Comparison of ENCODE assay signal across 1 cellular context in the genomic region with DNA sequence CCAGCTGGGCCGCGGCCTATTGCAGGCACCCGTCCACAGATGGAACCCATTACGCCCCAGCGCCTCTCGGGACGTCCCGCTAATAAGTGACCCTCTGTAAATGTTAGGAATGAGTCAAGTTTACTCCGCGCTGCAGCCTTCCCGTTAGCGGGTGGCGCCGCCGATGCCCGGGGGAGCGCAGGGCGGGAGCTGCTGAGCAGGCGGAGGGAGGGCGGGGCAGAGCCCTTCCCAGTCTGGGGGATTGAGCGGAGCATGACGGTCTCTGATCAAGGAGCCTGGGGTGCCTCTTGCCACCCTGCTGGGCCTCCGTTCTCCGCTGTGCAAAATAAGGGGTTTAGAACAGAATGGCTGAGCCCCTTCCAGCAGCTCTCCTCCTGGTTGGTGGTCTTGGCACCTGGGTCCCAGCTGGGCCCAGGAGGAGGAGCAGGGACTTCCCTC.
TF ChIP-seq lines count a peak whose summit lies in the region.

No MANE protein-coding gene starts in this region.

TF ChIP-seq in HepG2, 621 proteins besides CTCF, POLR2A, EP300 and RAD21:
- TF ChIP-seq, protein P1, sequence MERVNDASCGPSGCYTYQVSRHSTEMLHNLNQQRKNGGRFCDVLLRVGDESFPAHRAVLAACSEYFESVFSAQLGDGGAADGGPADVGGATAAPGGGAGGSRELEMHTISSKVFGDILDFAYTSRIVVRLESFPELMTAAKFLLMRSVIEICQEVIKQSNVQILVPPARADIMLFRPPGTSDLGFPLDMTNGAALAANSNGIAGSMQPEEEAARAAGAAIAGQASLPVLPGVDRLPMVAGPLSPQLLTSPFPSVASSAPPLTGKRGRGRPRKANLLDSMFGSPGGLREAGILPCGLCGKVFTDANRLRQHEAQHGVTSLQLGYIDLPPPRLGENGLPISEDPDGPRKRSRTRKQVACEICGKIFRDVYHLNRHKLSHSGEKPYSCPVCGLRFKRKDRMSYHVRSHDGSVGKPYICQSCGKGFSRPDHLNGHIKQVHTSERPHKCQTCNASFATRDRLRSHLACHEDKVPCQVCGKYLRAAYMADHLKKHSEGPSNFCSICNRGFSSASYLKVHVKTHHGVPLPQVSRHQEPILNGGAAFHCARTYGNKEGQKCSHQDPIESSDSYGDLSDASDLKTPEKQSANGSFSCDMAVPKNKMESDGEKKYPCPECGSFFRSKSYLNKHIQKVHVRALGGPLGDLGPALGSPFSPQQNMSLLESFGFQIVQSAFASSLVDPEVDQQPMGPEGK (CRISPR knock-in tag; IDR thresholded peaks at IDR 0.05) = 0 out of 2 replicates have a peak, but pooled peaks have one; percentile 13
- TF ChIP-seq ZNF547 (CRISPR knock-in tag; IDR thresholded peaks at IDR 0.05) (no peak), RFXAP (CRISPR knock-in tag; IDR thresholded peaks at IDR 0.05; ENCODE audit: borderline replicate concordance) (no peak), U2AF2 (IDR thresholded peaks at IDR 0.05; ENCODE audit: low read depth, low read length) (no peak), ZSCAN21 (CRISPR knock-in tag; IDR thresholded peaks at IDR 0.05; ENCODE audit: borderline replicate concordance) (0 out of 2 replicates have a peak, but pooled peaks have one; percentile 37), SAP130 (CRISPR knock-in tag; IDR thresholded peaks at IDR 0.05; ENCODE audit: low read depth) (peak; percentile 14; the same call in 1 of the 2 replicates), ZNF768 (CRISPR knock-in tag; IDR thresholded peaks at IDR 0.05) (peak; percentile 51; the same call in 1 of the 2 replicates), AKAP8 (CRISPR knock-in tag; IDR thresholded peaks at IDR 0.05) (no peak), MAFK (conservative IDR thresholded peaks at IDR 0.05 in 1 of 2, IDR thresholded peaks at IDR 0.05 in 1 of 2; ENCODE audit: low read length in 2 of 2) (no peak), SP5 (CRISPR knock-in tag; IDR thresholded peaks at IDR 0.05; ENCODE audit: borderline replicate concordance, low read depth) (peak; percentile 32; the same call in 1 of the 2 replicates)
- TF ChIP-seq, protein P2, sequence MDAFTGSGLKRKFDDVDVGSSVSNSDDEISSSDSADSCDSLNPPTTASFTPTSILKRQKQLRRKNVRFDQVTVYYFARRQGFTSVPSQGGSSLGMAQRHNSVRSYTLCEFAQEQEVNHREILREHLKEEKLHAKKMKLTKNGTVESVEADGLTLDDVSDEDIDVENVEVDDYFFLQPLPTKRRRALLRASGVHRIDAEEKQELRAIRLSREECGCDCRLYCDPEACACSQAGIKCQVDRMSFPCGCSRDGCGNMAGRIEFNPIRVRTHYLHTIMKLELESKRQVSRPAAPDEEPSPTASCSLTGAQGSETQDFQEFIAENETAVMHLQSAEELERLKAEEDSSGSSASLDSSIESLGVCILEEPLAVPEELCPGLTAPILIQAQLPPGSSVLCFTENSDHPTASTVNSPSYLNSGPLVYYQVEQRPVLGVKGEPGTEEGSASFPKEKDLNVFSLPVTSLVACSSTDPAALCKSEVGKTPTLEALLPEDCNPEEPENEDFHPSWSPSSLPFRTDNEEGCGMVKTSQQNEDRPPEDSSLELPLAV (CRISPR knock-in tag; conservative IDR thresholded peaks at IDR 0.05; ENCODE audit: low read depth) = no peak
- TF ChIP-seq, protein P3, sequence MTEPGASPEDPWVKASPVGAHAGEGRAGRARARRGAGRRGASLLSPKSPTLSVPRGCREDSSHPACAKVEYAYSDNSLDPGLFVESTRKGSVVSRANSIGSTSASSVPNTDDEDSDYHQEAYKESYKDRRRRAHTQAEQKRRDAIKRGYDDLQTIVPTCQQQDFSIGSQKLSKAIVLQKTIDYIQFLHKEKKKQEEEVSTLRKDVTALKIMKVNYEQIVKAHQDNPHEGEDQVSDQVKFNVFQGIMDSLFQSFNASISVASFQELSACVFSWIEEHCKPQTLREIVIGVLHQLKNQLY (CRISPR knock-in tag; IDR thresholded peaks at IDR 0.05) = no peak
- TF ChIP-seq, protein P4, sequence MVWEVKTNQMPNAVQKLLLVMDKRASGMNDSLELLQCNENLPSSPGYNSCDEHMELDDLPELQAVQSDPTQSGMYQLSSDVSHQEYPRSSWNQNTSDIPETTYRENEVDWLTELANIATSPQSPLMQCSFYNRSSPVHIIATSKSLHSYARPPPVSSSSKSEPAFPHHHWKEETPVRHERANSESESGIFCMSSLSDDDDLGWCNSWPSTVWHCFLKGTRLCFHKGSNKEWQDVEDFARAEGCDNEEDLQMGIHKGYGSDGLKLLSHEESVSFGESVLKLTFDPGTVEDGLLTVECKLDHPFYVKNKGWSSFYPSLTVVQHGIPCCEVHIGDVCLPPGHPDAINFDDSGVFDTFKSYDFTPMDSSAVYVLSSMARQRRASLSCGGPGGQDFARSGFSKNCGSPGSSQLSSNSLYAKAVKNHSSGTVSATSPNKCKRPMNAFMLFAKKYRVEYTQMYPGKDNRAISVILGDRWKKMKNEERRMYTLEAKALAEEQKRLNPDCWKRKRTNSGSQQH (CRISPR knock-in tag; IDR thresholded peaks at IDR 0.05; ENCODE audit: low read depth) = no peak
- TF ChIP-seq, protein P5, sequence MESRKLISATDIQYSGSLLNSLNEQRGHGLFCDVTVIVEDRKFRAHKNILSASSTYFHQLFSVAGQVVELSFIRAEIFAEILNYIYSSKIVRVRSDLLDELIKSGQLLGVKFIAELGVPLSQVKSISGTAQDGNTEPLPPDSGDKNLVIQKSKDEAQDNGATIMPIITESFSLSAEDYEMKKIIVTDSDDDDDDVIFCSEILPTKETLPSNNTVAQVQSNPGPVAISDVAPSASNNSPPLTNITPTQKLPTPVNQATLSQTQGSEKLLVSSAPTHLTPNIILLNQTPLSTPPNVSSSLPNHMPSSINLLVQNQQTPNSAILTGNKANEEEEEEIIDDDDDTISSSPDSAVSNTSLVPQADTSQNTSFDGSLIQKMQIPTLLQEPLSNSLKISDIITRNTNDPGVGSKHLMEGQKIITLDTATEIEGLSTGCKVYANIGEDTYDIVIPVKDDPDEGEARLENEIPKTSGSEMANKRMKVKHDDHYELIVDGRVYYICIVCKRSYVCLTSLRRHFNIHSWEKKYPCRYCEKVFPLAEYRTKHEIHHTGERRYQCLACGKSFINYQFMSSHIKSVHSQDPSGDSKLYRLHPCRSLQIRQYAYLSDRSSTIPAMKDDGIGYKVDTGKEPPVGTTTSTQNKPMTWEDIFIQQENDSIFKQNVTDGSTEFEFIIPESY (CRISPR knock-in tag; IDR thresholded peaks at IDR 0.05) = peak; percentile 74
- TF ChIP-seq, protein P6, sequence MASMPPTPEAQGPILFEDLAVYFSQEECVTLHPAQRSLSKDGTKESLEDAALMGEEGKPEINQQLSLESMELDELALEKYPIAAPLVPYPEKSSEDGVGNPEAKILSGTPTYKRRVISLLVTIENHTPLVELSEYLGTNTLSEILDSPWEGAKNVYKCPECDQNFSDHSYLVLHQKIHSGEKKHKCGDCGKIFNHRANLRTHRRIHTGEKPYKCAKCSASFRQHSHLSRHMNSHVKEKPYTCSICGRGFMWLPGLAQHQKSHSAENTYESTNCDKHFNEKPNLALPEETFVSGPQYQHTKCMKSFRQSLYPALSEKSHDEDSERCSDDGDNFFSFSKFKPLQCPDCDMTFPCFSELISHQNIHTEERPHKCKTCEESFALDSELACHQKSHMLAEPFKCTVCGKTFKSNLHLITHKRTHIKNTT (CRISPR knock-in tag; IDR thresholded peaks at IDR 0.05) = no peak
TF ChIP-seq in HepG2: peak in this region for 6.
